In genomic region chr1:49052102-49052501, GRCh38 we compare ENCODE assay signal across 25 cellular contexts.
DNase-seq lines count a peak whose midpoint lies in the region; ATAC-seq lines count a peak whose summit lies in the region.
"Had no signal": no experiment of that assay in that cellular context is flagged by ENCODE, and none has a peak within 500 bp of the region (broad histone marks: within the 10 kb centered on the region; RNA-seq: fewer than 3 reads in every experiment).

No MANE protein-coding gene starts in this region.

- H3K36me3 Mint-ChIP-seq in natural killer cell treated with Interleukin-12 subunit alpha and Interleukin-12 subunit beta and Interleukin-15 and Interleukin-18, amount 100 ng/mL, for 72 hours: no peaks in the 10 kb centered on the region
- H3K36me3 Mint-ChIP-seq: CD14-positive monocyte had no signal

- no peak overlapping the region for H3K4me3 ChIP-seq in trophoblast cell (ENCODE audit: low read depth, low read length)
- H3K4me3 ChIP-seq: GM23338, left ventricle myocardium inferior, right lobe of liver, uterus had no signal

- H3K4me3 Mint-ChIP-seq in natural killer cell treated with Interleukin-12 subunit alpha and Interleukin-12 subunit beta and Interleukin-15 and Interleukin-18, amount 100 ng/mL, for 72 hours: no peak overlapping the region
- H3K4me3 Mint-ChIP-seq: activated CD4-positive, alpha-beta T cell treated with anti-CD3 and anti-CD28 coated beads for 36 hours; activated naive CD8-positive, alpha-beta T cell treated with anti-CD3 and anti-CD28 coated beads, Interleukin-2, amount 50 U/mL, for 24 hours; CD14-positive monocyte; GM23338; nephron progenitor cell had no signal

- H3K79me2 ChIP-seq in trophoblast cell (ENCODE audit: control insufficient read depth, insufficient read depth, low read length, poor library complexity): no peaks in the 10 kb centered on the region
- H3K79me2 ChIP-seq: parathyroid adenoma had no signal

- H2BK120ac ChIP-seq in trophoblast cell (ENCODE audit: insufficient read depth, low read length, poor library complexity): no peak overlapping the region

- no peak overlapping the region for H3K4ac ChIP-seq in trophoblast cell (ENCODE audit: low read depth, low read length)

- H4K91ac ChIP-seq in trophoblast cell (ENCODE audit: low read depth, low read length): no peak overlapping the region

- no peak overlapping the region for H3K14ac ChIP-seq in trophoblast cell (ENCODE audit: low read length)

- H4K8ac ChIP-seq in trophoblast cell (ENCODE audit: low read depth, low read length): no peak overlapping the region

- H3K4me1 Mint-ChIP-seq in natural killer cell treated with Interleukin-12 subunit alpha and Interleukin-12 subunit beta and Interleukin-15 and Interleukin-18, amount 100 ng/mL, for 72 hours (ENCODE audit: low read depth in 2 of 2): no peaks in the 10 kb centered on the region
- H3K4me1 Mint-ChIP-seq: activated CD4-positive, alpha-beta T cell treated with anti-CD3 and anti-CD28 coated beads for 36 hours; activated naive CD8-positive, alpha-beta T cell treated with anti-CD3 and anti-CD28 coated beads, Interleukin-2, amount 50 U/mL, for 24 hours; CD14-positive monocyte; GM23338; nephron progenitor cell had no signal

- DNase-seq in COLO668 (lab: John Stamatoyannopoulos, UW; ENCODE audit: unreplicated experiment) (peak; percentile 84), NCI-H1417 (lab: John Stamatoyannopoulos, UW) (peak; percentile 72 to 96 (median 75)), NCI-H446 (lab: John Stamatoyannopoulos, UW) (peak; percentile 45 to 86), HK-2 (ENCODE audit: unreplicated experiment) (no peak), trophoblast cell (no peak)
- no peak for DNase-seq in natural killer cell treated with Interleukin-12 subunit alpha and Interleukin-12 subunit beta and Interleukin-15 and Interleukin-18, amount 100 ng/mL, for 72 hours (ENCODE audit: low spot score)
- DNase-seq: ACHN; activated CD4-positive, alpha-beta T cell treated with anti-CD3 and anti-CD28 coated beads for 36 hours; activated naive CD8-positive, alpha-beta T cell treated with anti-CD3 and anti-CD28 coated beads, Interleukin-2, amount 50 U/mL, for 24 hours; brain microvascular endothelial cell; cortex of kidney; DMS53; KBM-7; left ventricle myocardium inferior; midbrain; nephron progenitor cell; right lobe of liver; stimulated activated CD8-positive, alpha-beta memory T cell treated with anti-CD3 and anti-CD28 coated beads, Interleukin-4, amount 100 ng/mL, for 48 hours; uterus had no signal

- H3K9ac ChIP-seq in trophoblast cell (ENCODE audit: low read length): no peak overlapping the region
- H3K9ac ChIP-seq: parathyroid adenoma had no signal

- no peak overlapping the region for H2AK5ac ChIP-seq in trophoblast cell (ENCODE audit: low read length)

- H3K23ac ChIP-seq in trophoblast cell (ENCODE audit: low read length): no peak overlapping the region

- H3K27me3 Mint-ChIP-seq in natural killer cell treated with Interleukin-12 subunit alpha and Interleukin-12 subunit beta and Interleukin-15 and Interleukin-18, amount 100 ng/mL, for 72 hours: no peaks in the 10 kb centered on the region

- H3K9me3 ChIP-seq in trophoblast cell (ENCODE audit: insufficient read depth, low read depth, low read length): no peaks in the 10 kb centered on the region
- H3K9me3 ChIP-seq: left ventricle myocardium inferior, right lobe of liver, uterus had no signal

- H3K36me3 ChIP-seq in trophoblast cell (ENCODE audit: control insufficient read depth in 1 of 2, insufficient read depth in 2 of 2, low read length in 2 of 2): no peaks in the 10 kb centered on the region
- H3K36me3 ChIP-seq: brain microvascular endothelial cell, left ventricle myocardium inferior, right lobe of liver, uterus had no signal

- no peak overlapping the region for H2BK5ac ChIP-seq in trophoblast cell (ENCODE audit: low read depth, low read length, poor library complexity)

- no peak overlapping the region for H2AFZ ChIP-seq in trophoblast cell (ENCODE audit: insufficient read depth, low read length, poor library complexity)
- H2AFZ ChIP-seq: GM23338, parathyroid adenoma had no signal

- H3K27ac Mint-ChIP-seq in natural killer cell treated with Interleukin-12 subunit alpha and Interleukin-12 subunit beta and Interleukin-15 and Interleukin-18, amount 100 ng/mL, for 72 hours: no peak overlapping the region
- H3K27ac Mint-ChIP-seq: activated CD4-positive, alpha-beta T cell treated with anti-CD3 and anti-CD28 coated beads for 36 hours; activated naive CD8-positive, alpha-beta T cell treated with anti-CD3 and anti-CD28 coated beads, Interleukin-2, amount 50 U/mL, for 24 hours; GM23338; nephron progenitor cell had no signal

- H3K27ac ChIP-seq in angular gyrus (ENCODE audit: low read depth, low read length) (peak overlapping the region; percentile 12), trophoblast cell (ENCODE audit: low read depth, low read length) (no peak overlapping the region)
- H3K27ac ChIP-seq: brain microvascular endothelial cell, left ventricle myocardium inferior, parathyroid adenoma, right lobe of liver, RWPE1, uterus had no signal

- peaks cover 8% of the 10 kb centered on the region for H3K9me3 Mint-ChIP-seq in natural killer cell treated with Interleukin-12 subunit alpha and Interleukin-12 subunit beta and Interleukin-15 and Interleukin-18, amount 100 ng/mL, for 72 hours
- H3K9me3 Mint-ChIP-seq: activated naive CD8-positive, alpha-beta T cell treated with anti-CD3 and anti-CD28 coated beads, Interleukin-2, amount 50 U/mL, for 24 hours had no signal

- no peaks in the 10 kb centered on the region for H3K79me1 ChIP-seq in trophoblast cell (ENCODE audit: low read length)

- no peaks in the 10 kb centered on the region for H3K4me1 ChIP-seq in trophoblast cell (ENCODE audit: control insufficient read depth in 1 of 2, insufficient read depth in 2 of 2, low read length in 2 of 2)
- H3K4me1 ChIP-seq: left ventricle myocardium inferior, parathyroid adenoma, right lobe of liver, uterus had no signal

- H4K12ac ChIP-seq in trophoblast cell (ENCODE audit: low read depth, low read length): no peak overlapping the region

- H3K27me3 ChIP-seq in trophoblast cell (ENCODE audit: insufficient read depth, low read length): no peaks in the 10 kb centered on the region
- H3K27me3 ChIP-seq: brain microvascular endothelial cell, right lobe of liver, uterus had no signal

- WGBS in trophoblast cell (ENCODE audit: extremely low coverage, insufficient coverage, insufficient read length): no CpG with 5 or more reads among the region's 1 CpG

- no peak overlapping the region for H3K4me2 ChIP-seq in trophoblast cell (ENCODE audit: low read length)
- H3K4me2 ChIP-seq: GM23338 had no signal

- ATAC-seq in natural killer cell treated with Interleukin-12 subunit alpha and Interleukin-12 subunit beta and Interleukin-15 and Interleukin-18, amount 100 ng/mL, for 72 hours: no peak
- no peak for ATAC-seq in GM21367 (IDR thresholded peaks at IDR 0.05; ENCODE audit: unreplicated experiment)
- ATAC-seq: activated CD4-positive, alpha-beta T cell treated with anti-CD3 and anti-CD28 coated beads for 36 hours; activated naive CD8-positive, alpha-beta T cell treated with anti-CD3 and anti-CD28 coated beads, Interleukin-2, amount 50 U/mL, for 24 hours; GM23338; right lobe of liver had no signal

- H3K18ac ChIP-seq in trophoblast cell (ENCODE audit: low read length): no peak overlapping the region

- no peak overlapping the region for H2BK12ac ChIP-seq in trophoblast cell (ENCODE audit: low read length)

Comparison
In these comparisons a context has a peak if more than half of its experiments do, and no peak if none do; other contexts are left out.
1. DNase-seq: peak in COLO668 (single experiment), NCI-H1417 (3 of 3) and NCI-H446 (2 of 2); none in natural killer cell treated with Interleukin-12 subunit alpha and Interleukin-12 subunit beta and Interleukin-15 and Interleukin-18, amount 100 ng/mL, for 72 hours (single experiment), HK-2 (single experiment) and trophoblast cell (0 of 2).